In genomic region chr1:234599617-234600417, GRCh38 we compare ENCODE assay signal across 1 cellular context.
TF ChIP-seq lines count a peak whose summit lies in the region.

No MANE protein-coding gene starts in this region.

TF ChIP-seq in HepG2, 621 proteins besides CTCF, POLR2A, EP300 and RAD21 (continued from another document and continues in another):
- TF ChIP-seq ZNF512 (CRISPR knock-in tag; IDR thresholded peaks at IDR 0.05): no peak
- peak; percentile 84 for TF ChIP-seq BHLHE40 (IDR thresholded peaks at IDR 0.05; ENCODE audit: low read length)
- TF ChIP-seq DMAP1 (CRISPR knock-in tag; IDR thresholded peaks at IDR 0.05): peak; percentile 69; the same call in 1 of the 2 replicates
- 0 out of 2 replicates have a peak, but pooled peaks have one; percentile 78 for TF ChIP-seq ZNF879 (CRISPR knock-in tag; IDR thresholded peaks at IDR 0.05)
- peak; percentile 68; the same call in 1 of the 2 replicates for TF ChIP-seq ZBTB10 (CRISPR knock-in tag; IDR thresholded peaks at IDR 0.05; ENCODE audit: borderline replicate concordance)
- TF ChIP-seq NCOA1 (CRISPR knock-in tag; IDR thresholded peaks at IDR 0.05): no peak
- TF ChIP-seq ZNF180 (CRISPR knock-in tag; IDR thresholded peaks at IDR 0.05; ENCODE audit: borderline replicate concordance, low read depth): no peak
- no peak for TF ChIP-seq ESRRA (CRISPR knock-in tag; IDR thresholded peaks at IDR 0.05; ENCODE audit: low read depth)
- TF ChIP-seq NR2F2 (IDR thresholded peaks at IDR 0.05; ENCODE audit: borderline replicate concordance, low read depth): no peak; the same call in 1 of the 2 replicates
- TF ChIP-seq MZF1 (CRISPR knock-in tag; IDR thresholded peaks at IDR 0.05; ENCODE audit: borderline replicate concordance): no peak
- peak; percentile 32; the same call in 1 of the 2 replicates for TF ChIP-seq SRF (IDR thresholded peaks at IDR 0.05; ENCODE audit: low read depth, low read length)
- peak; percentile 95 for TF ChIP-seq ZNF224 (CRISPR knock-in tag; IDR thresholded peaks at IDR 0.05)
- TF ChIP-seq JDP2 (CRISPR knock-in tag; IDR thresholded peaks at IDR 0.05; ENCODE audit: borderline replicate concordance): no peak
- no peak for TF ChIP-seq NONO (IDR thresholded peaks at IDR 0.05)
- TF ChIP-seq NONO (CRISPR knock-in tag; conservative IDR thresholded peaks at IDR 0.05): no peak; the same call in 1 of the 2 replicates
- 0 out of 2 replicates have a peak, but pooled peaks have one; percentile 24 for TF ChIP-seq ONECUT2 (CRISPR knock-in tag; IDR thresholded peaks at IDR 0.05)
- no peak for TF ChIP-seq CEBPB (IDR thresholded peaks at IDR 0.05; ENCODE audit: borderline replicate concordance, low read depth, low read length)
- TF ChIP-seq TOPORS (CRISPR knock-in tag; IDR thresholded peaks at IDR 0.05): peak; percentile 71; the same call in 1 of the 2 replicates
- TF ChIP-seq ZBTB42 (CRISPR knock-in tag; IDR thresholded peaks at IDR 0.05): no peak
- 0 out of 2 replicates have a peak, but pooled peaks have one; percentile 46 for TF ChIP-seq HNRNPUL1 (IDR thresholded peaks at IDR 0.05; ENCODE audit: low read depth, low read length)
- no peak; the same call in 1 of the 2 replicates for TF ChIP-seq ZFP41 (CRISPR knock-in tag; IDR thresholded peaks at IDR 0.05; ENCODE audit: borderline replicate concordance)
- peak; percentile 75 for TF ChIP-seq TAF1 (CRISPR knock-in tag; IDR thresholded peaks at IDR 0.05)
- TF ChIP-seq ZNF615 (CRISPR knock-in tag; IDR thresholded peaks at IDR 0.05; ENCODE audit: borderline replicate concordance): peak; percentile 32; the same call in 1 of the 2 replicates
- peak; percentile 85 for TF ChIP-seq HNRNPK (IDR thresholded peaks at IDR 0.05; ENCODE audit: low read depth, low read length, poor library complexity, severe bottlenecking)
- no peak for TF ChIP-seq ZBTB4 (CRISPR knock-in tag; IDR thresholded peaks at IDR 0.05; ENCODE audit: borderline replicate concordance)
- TF ChIP-seq ZBTB14 (CRISPR knock-in tag; IDR thresholded peaks at IDR 0.05): peak; percentile 94
- peak; percentile 74 for TF ChIP-seq THAP11 (CRISPR knock-in tag; IDR thresholded peaks at IDR 0.05)
- TF ChIP-seq ATAD3A (CRISPR knock-in tag; IDR thresholded peaks at IDR 0.05): no peak
- TF ChIP-seq BCL6 (CRISPR knock-in tag; IDR thresholded peaks at IDR 0.05): peak; percentile 76
- peak; percentile 75 for TF ChIP-seq RXRA (CRISPR knock-in tag; IDR thresholded peaks at IDR 0.05)
- TF ChIP-seq ZNF800 (CRISPR knock-in tag; IDR thresholded peaks at IDR 0.05): peak; percentile 97
- TF ChIP-seq ZBTB25 (CRISPR knock-in tag; IDR thresholded peaks at IDR 0.05): peak; percentile 92
- TF ChIP-seq MIER3 (CRISPR knock-in tag; IDR thresholded peaks at IDR 0.05; ENCODE audit: borderline replicate concordance): no peak
- TF ChIP-seq ZNF383 (CRISPR knock-in tag; IDR thresholded peaks at IDR 0.05; ENCODE audit: borderline replicate concordance): no peak; the same call in 1 of the 2 replicates
- no peak for TF ChIP-seq ZC3H13 (CRISPR knock-in tag; IDR thresholded peaks at IDR 0.05)
- TF ChIP-seq PRPF4 (IDR thresholded peaks at IDR 0.05; ENCODE audit: low read depth, low read length, poor library complexity, severe bottlenecking): no peak
- no peak for TF ChIP-seq SRSF9 (IDR thresholded peaks at IDR 0.05; ENCODE audit: borderline replicate concordance, insufficient read depth, low read depth, low read length, poor library complexity, severe bottlenecking)
- peak; percentile 69 for TF ChIP-seq FOSL2 (CRISPR knock-in tag; IDR thresholded peaks at IDR 0.05)
- TF ChIP-seq CBX2 (IDR thresholded peaks at IDR 0.05; ENCODE audit: low read depth, low read length): no peak
- TF ChIP-seq CBX2 (CRISPR knock-in tag; IDR thresholded peaks at IDR 0.05; ENCODE audit: low read depth): no peak
- peak; percentile 60 for TF ChIP-seq GABPA (IDR thresholded peaks at IDR 0.05; ENCODE audit: low read depth, low read length)
- TF ChIP-seq GABPA (CRISPR knock-in tag; IDR thresholded peaks at IDR 0.05; ENCODE audit: low read depth): no peak; the same call in 1 of the 2 replicates
- peak; percentile 48; the same call in 1 of the 2 replicates for TF ChIP-seq MTF1 (CRISPR knock-in tag; IDR thresholded peaks at IDR 0.05)
- peak; percentile 95 for TF ChIP-seq AFF4 (CRISPR knock-in tag; IDR thresholded peaks at IDR 0.05)
- no peak for TF ChIP-seq BCLAF1 (IDR thresholded peaks at IDR 0.05)
- TF ChIP-seq ZNF7 (CRISPR knock-in tag; IDR thresholded peaks at IDR 0.05): no peak
